In the genomic region with DNA sequence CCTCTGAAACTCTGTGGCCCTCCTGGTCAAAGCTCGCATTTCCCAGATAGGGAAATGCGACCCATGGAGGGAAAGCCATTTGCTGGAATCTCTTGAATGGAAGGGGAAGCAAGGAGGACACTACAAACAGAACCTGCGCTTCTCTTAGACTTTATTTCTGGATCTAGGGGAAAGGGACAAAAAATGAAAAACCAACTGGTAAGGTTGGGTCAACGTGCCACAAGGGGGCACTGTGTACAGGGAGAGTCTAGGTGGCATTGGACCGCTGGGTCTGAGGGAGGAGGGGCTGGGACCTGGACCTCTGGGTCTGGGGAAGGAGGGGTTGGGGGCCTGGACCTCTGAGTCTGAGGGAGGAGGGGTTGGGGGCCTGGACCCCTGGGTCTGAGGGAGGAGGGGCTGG, we compare ENCODE assay signal across 9 cellular contexts.
DNase-seq lines count a peak whose midpoint lies in the region; ATAC-seq, FAIRE-seq and TF ChIP-seq lines count a peak whose summit lies in the region.
"Had no signal": no experiment of that assay in that cellular context is flagged by ENCODE, and none has a peak within 500 bp of the region (broad histone marks: within the 10 kb centered on the region; RNA-seq: fewer than 3 reads in every experiment).

No MANE protein-coding gene starts in this region.

- DNase-seq in COLO668 (lab: John Stamatoyannopoulos, UW; ENCODE audit: unreplicated experiment), result peak; percentile 48
- peak; percentile 20 for DNase-seq in activated T-cell treated with anti-CD3 and anti-CD28 coated beads for 1 hour (ENCODE audit: low read depth)
- peak; percentile 9 for DNase-seq in inferior parietal cortex (ENCODE audit: extremely low spot score)
- no peak for DNase-seq in NOMO-1 treated with DMSO at 0.1 percent for 48 hours (lab: John Stamatoyannopoulos, UW; ENCODE audit: unreplicated experiment)
- DNase-seq in H54 (ENCODE audit: insufficient read length, low spot score), result no peak
- no peak for DNase-seq in NCI-H2107 (lab: John Stamatoyannopoulos, UW)

- no peak for FAIRE-seq in H54 (lab: Jason Lieb, UNC)
- FAIRE-seq: colon had no signal

- no peak for TF ChIP-seq POLR2A in H54 (IDR thresholded peaks at IDR 0.05; ENCODE audit: low read depth, low read length)

- TF ChIP-seq EP300 in Ishikawa (IDR thresholded peaks at IDR 0.05; ENCODE audit: borderline replicate concordance), result no peak

- peak; percentile 40; the same call in 1 of the 2 replicates for TF ChIP-seq RAD21 in Ishikawa (IDR thresholded peaks at IDR 0.05; ENCODE audit: low read depth)

- ATAC-seq in GM21360 (IDR thresholded peaks at IDR 0.05; ENCODE audit: unreplicated experiment), result no peak

TF ChIP-seq in Ishikawa, 13 proteins besides CTCF, POLR2A, EP300 and RAD21:
- TF ChIP-seq FOXM1 (IDR thresholded peaks at IDR 0.05; ENCODE audit: borderline replicate concordance, low read depth), result no peak
- TF ChIP-seq CREB1 (IDR thresholded peaks at IDR 0.05; ENCODE audit: low read depth), result no peak
- no peak for TF ChIP-seq NFIC (IDR thresholded peaks at IDR 0.05)
- no peak for TF ChIP-seq YY1 (IDR thresholded peaks at IDR 0.05; ENCODE audit: low read depth)
- TF ChIP-seq, protein P1, sequence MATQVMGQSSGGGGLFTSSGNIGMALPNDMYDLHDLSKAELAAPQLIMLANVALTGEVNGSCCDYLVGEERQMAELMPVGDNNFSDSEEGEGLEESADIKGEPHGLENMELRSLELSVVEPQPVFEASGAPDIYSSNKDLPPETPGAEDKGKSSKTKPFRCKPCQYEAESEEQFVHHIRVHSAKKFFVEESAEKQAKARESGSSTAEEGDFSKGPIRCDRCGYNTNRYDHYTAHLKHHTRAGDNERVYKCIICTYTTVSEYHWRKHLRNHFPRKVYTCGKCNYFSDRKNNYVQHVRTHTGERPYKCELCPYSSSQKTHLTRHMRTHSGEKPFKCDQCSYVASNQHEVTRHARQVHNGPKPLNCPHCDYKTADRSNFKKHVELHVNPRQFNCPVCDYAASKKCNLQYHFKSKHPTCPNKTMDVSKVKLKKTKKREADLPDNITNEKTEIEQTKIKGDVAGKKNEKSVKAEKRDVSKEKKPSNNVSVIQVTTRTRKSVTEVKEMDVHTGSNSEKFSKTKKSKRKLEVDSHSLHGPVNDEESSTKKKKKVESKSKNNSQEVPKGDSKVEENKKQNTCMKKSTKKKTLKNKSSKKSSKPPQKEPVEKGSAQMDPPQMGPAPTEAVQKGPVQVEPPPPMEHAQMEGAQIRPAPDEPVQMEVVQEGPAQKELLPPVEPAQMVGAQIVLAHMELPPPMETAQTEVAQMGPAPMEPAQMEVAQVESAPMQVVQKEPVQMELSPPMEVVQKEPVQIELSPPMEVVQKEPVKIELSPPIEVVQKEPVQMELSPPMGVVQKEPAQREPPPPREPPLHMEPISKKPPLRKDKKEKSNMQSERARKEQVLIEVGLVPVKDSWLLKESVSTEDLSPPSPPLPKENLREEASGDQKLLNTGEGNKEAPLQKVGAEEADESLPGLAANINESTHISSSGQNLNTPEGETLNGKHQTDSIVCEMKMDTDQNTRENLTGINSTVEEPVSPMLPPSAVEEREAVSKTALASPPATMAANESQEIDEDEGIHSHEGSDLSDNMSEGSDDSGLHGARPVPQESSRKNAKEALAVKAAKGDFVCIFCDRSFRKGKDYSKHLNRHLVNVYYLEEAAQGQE (IDR thresholded peaks at IDR 0.05; ENCODE audit: low read depth), result no peak
- no peak for TF ChIP-seq TAF1 (IDR thresholded peaks at IDR 0.05; ENCODE audit: low read depth)
- TF ChIP-seq CEBPB (IDR thresholded peaks at IDR 0.05), result no peak
- no peak for TF ChIP-seq ZBTB7A (IDR thresholded peaks at IDR 0.05; ENCODE audit: low read depth)
- no peak for TF ChIP-seq TCF12 (IDR thresholded peaks at IDR 0.05; ENCODE audit: low read depth)
- TF ChIP-seq TEAD4 (IDR thresholded peaks at IDR 0.05), result no peak
- no peak for TF ChIP-seq MAX (IDR thresholded peaks at IDR 0.05)
- no peak for TF ChIP-seq EGR1 (IDR thresholded peaks at IDR 0.05)

Comparison
In these comparisons a context has a peak if more than half of its experiments do, and no peak if none do; other contexts are left out.
1. DNase-seq: peak in COLO668 (single experiment), activated T-cell treated with anti-CD3 and anti-CD28 coated beads for 1 hour (single experiment) and inferior parietal cortex (single experiment); none in NOMO-1 treated with DMSO at 0.1 percent for 48 hours (single experiment), H54 (single experiment) and NCI-H2107 (single experiment).